Comparison of ENCODE assay signal across 23 cellular contexts in genomic region chr10:133444342-133445267, GRCh38. TPM values are rescaled to one million over a fixed set of nuclear protein-coding genes. Genes with fewer than 3 reads are reported as not detected.
DNase-seq lines count a peak whose midpoint lies in the region; ATAC-seq and TF ChIP-seq lines count a peak whose summit lies in the region.
"Had no signal": no experiment of that assay in that cellular context is flagged by ENCODE, and none has a peak within 500 bp of the region (broad histone marks: within the 10 kb centered on the region; RNA-seq: fewer than 3 reads in every experiment).

No MANE protein-coding gene starts in this region.

- H3K4me3 ChIP-seq in neuronal stem cell (ENCODE audit: low read length in 2 of 2), result peak overlapping the region in 1 of 2 donors; percentile 30
- H3K4me3 ChIP-seq: MG63, SJCRH30 had no signal

- H3K4me3 Mint-ChIP-seq in WTC11, result no peak overlapping the region

- H3K18ac ChIP-seq in neuronal stem cell (ENCODE audit: low read length), result no peak overlapping the region

- H3K27ac ChIP-seq in neuronal stem cell (replicated peaks; ENCODE audit: low read length), result no peak overlapping the region
- H3K27ac ChIP-seq: C4-2B, RWPE1, SJCRH30 had no signal

- H4K91ac ChIP-seq in neuronal stem cell (ENCODE audit: low read depth, low read length, poor library complexity), result no peak overlapping the region

- H3K79me1 ChIP-seq in neuronal stem cell (ENCODE audit: low read depth, low read length), result peaks cover 3% of the 10 kb centered on the region

- DNase-seq in 8988T (peak; percentile 12), D341Med (ENCODE audit: low spot score) (peak; percentile 3), neuronal stem cell (ENCODE audit: low spot score) (no peak), NCI-H526 (lab: John Stamatoyannopoulos, UW) (no peak), WTC11 (ENCODE audit: low spot score) (no peak)
- no peak for DNase-seq in activated CD8-positive, alpha-beta memory T cell treated with anti-CD3 and anti-CD28 coated beads for 24 hours
- DNase-seq: AML-193, DND-41, Kasumi-1, MG63, NCI-H1048, NCI-H1436, NCI-H1930, NCI-H226, NCI-H524, PC-3, SJCRH30 had no signal

- H3K36me3 Mint-ChIP-seq in WTC11, result peaks cover 62% of the 10 kb centered on the region

- H3K9ac ChIP-seq in neuronal stem cell (ENCODE audit: low read depth, low read length, poor library complexity), result peak overlapping the region; percentile 84

- H3K27ac Mint-ChIP-seq in WTC11, result no peak overlapping the region

- H2AK5ac ChIP-seq in neuronal stem cell (ENCODE audit: low read depth, low read length), result no peak overlapping the region

- H3K9me3 ChIP-seq in neuronal stem cell (replicated peaks in 1 of 2; ENCODE audit: control insufficient read depth in 2 of 2, insufficient read depth in 1 of 2, low read depth in 1 of 2, low read length in 2 of 2), result peaks cover 0 to 58% of the 10 kb centered on the region in 2 donors
- H3K9me3 ChIP-seq: SJCRH30 had no signal

- H3K4me2 ChIP-seq in neuronal stem cell (ENCODE audit: insufficient read depth, low read length, poor library complexity, severe bottlenecking), result no peak overlapping the region

- H2BK5ac ChIP-seq in neuronal stem cell (ENCODE audit: low read length), result no peak overlapping the region

- no CpG with 5 or more reads among the region's 12 CpGs for whole genome bisulfite sequencing in neuronal stem cell (ENCODE audit: extremely low coverage in 2 of 2, insufficient read length in 2 of 2, insufficient replicate concordance in 1 of 2), 2 donors

- H3K27me3 ChIP-seq in neuronal stem cell (ENCODE audit: control insufficient read depth in 3 of 3, insufficient read depth in 3 of 3, low read depth in 1 of 3, low read length in 3 of 3), result no peaks in the 10 kb centered on the region
- H3K27me3 ChIP-seq: MG63, SJCRH30 had no signal

- CTCF ChIA-PET in WTC11 (lab: Charles Lee), result no interaction called here

- H3K4me1 ChIP-seq in neuronal stem cell (ENCODE audit: control insufficient read depth in 2 of 2, insufficient read depth in 1 of 2, low read depth in 1 of 2, low read length in 2 of 2), result no peaks in the 10 kb centered on the region
- H3K4me1 ChIP-seq: SJCRH30 had no signal

- peaks cover 68% of the 10 kb centered on the region for H3K9me3 Mint-ChIP-seq in WTC11

- no peak overlapping the region for H2AFZ ChIP-seq in neuronal stem cell (ENCODE audit: low read length)

- no peak overlapping the region for H2BK15ac ChIP-seq in neuronal stem cell (ENCODE audit: low read length)

- H3K27me3 Mint-ChIP-seq in WTC11 (ENCODE audit: low read depth), result peaks cover 19% of the 10 kb centered on the region

- no peak overlapping the region for H4K8ac ChIP-seq in neuronal stem cell (ENCODE audit: low read depth, low read length)

- no peak overlapping the region for H2BK120ac ChIP-seq in neuronal stem cell (ENCODE audit: low read depth, low read length)

- no peaks in the 10 kb centered on the region for H3K36me3 ChIP-seq in neuronal stem cell (replicated peaks in 1 of 2; ENCODE audit: control insufficient read depth in 2 of 2, insufficient read depth in 2 of 2, low read length in 2 of 2)
- H3K36me3 ChIP-seq: SJCRH30 had no signal

- no peak overlapping the region for H3K23ac ChIP-seq in neuronal stem cell (ENCODE audit: low read depth, low read length, poor library complexity)

- POLR2A ChIA-PET in WTC11 (lab: Charles Lee), result no interaction called here

- H2BK12ac ChIP-seq in neuronal stem cell (ENCODE audit: low read length), result no peak overlapping the region

- no peak overlapping the region for H3K14ac ChIP-seq in neuronal stem cell (ENCODE audit: low read length)

- no peak for TF ChIP-seq CTCF in WTC11 (IDR thresholded peaks at IDR 0.05)

- H3K4ac ChIP-seq in neuronal stem cell (ENCODE audit: low read length), result no peak overlapping the region

- peak; percentile 18 for ATAC-seq in esophagus mucosa
- ATAC-seq in HG03280 (IDR thresholded peaks at IDR 0.05; ENCODE audit: unreplicated experiment), result no peak
- no peak for ATAC-seq in WTC11
- ATAC-seq: HCT116, PC-3 had no signal

- H3K4me1 Mint-ChIP-seq in WTC11, result no peaks in the 10 kb centered on the region

TF ChIP-seq in WTC11, 78 proteins besides CTCF, POLR2A, EP300 and RAD21 (continues in another document):
- TF ChIP-seq ZNF423 (CRISPR knock-in tag; IDR thresholded peaks at IDR 0.05) (no peak), NR1H2 (CRISPR knock-in tag; IDR thresholded peaks at IDR 0.05) (no peak), JUN (CRISPR knock-in tag; IDR thresholded peaks at IDR 0.05) (no peak), MYBL2 (CRISPR knock-in tag; IDR thresholded peaks at IDR 0.05) (no peak), CDX4 (CRISPR knock-in tag; IDR thresholded peaks at IDR 0.05; ENCODE audit: borderline replicate concordance) (no peak), SMAD3 (CRISPR knock-in tag; IDR thresholded peaks at IDR 0.05; ENCODE audit: borderline replicate concordance) (no peak), FOXK1 (CRISPR knock-in tag; IDR thresholded peaks at IDR 0.05) (no peak)
- TF ChIP-seq, protein P1, sequence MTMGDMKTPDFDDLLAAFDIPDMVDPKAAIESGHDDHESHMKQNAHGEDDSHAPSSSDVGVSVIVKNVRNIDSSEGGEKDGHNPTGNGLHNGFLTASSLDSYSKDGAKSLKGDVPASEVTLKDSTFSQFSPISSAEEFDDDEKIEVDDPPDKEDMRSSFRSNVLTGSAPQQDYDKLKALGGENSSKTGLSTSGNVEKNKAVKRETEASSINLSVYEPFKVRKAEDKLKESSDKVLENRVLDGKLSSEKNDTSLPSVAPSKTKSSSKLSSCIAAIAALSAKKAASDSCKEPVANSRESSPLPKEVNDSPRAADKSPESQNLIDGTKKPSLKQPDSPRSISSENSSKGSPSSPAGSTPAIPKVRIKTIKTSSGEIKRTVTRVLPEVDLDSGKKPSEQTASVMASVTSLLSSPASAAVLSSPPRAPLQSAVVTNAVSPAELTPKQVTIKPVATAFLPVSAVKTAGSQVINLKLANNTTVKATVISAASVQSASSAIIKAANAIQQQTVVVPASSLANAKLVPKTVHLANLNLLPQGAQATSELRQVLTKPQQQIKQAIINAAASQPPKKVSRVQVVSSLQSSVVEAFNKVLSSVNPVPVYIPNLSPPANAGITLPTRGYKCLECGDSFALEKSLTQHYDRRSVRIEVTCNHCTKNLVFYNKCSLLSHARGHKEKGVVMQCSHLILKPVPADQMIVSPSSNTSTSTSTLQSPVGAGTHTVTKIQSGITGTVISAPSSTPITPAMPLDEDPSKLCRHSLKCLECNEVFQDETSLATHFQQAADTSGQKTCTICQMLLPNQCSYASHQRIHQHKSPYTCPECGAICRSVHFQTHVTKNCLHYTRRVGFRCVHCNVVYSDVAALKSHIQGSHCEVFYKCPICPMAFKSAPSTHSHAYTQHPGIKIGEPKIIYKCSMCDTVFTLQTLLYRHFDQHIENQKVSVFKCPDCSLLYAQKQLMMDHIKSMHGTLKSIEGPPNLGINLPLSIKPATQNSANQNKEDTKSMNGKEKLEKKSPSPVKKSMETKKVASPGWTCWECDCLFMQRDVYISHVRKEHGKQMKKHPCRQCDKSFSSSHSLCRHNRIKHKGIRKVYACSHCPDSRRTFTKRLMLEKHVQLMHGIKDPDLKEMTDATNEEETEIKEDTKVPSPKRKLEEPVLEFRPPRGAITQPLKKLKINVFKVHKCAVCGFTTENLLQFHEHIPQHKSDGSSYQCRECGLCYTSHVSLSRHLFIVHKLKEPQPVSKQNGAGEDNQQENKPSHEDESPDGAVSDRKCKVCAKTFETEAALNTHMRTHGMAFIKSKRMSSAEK (CRISPR knock-in tag; IDR thresholded peaks at IDR 0.05; ENCODE audit: borderline replicate concordance), result no peak
- TF ChIP-seq, protein P2, sequence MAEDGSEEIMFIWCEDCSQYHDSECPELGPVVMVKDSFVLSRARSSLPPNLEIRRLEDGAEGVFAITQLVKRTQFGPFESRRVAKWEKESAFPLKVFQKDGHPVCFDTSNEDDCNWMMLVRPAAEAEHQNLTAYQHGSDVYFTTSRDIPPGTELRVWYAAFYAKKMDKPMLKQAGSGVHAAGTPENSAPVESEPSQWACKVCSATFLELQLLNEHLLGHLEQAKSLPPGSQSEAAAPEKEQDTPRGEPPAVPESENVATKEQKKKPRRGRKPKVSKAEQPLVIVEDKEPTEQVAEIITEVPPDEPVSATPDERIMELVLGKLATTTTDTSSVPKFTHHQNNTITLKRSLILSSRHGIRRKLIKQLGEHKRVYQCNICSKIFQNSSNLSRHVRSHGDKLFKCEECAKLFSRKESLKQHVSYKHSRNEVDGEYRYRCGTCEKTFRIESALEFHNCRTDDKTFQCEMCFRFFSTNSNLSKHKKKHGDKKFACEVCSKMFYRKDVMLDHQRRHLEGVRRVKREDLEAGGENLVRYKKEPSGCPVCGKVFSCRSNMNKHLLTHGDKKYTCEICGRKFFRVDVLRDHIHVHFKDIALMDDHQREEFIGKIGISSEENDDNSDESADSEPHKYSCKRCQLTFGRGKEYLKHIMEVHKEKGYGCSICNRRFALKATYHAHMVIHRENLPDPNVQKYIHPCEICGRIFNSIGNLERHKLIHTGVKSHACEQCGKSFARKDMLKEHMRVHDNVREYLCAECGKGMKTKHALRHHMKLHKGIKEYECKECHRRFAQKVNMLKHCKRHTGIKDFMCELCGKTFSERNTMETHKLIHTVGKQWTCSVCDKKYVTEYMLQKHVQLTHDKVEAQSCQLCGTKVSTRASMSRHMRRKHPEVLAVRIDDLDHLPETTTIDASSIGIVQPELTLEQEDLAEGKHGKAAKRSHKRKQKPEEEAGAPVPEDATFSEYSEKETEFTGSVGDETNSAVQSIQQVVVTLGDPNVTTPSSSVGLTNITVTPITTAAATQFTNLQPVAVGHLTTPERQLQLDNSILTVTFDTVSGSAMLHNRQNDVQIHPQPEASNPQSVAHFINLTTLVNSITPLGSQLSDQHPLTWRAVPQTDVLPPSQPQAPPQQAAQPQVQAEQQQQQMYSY (CRISPR knock-in tag; IDR thresholded peaks at IDR 0.05), result no peak

RNA-seq across cellular contexts. Expression of gene SCART1, which starts 9.1 kb away (rescaled TPM):
- total RNA-seq in esophagus mucosa (0.56 TPM), WTC11 (2021) (0.57 to 1.2 TPM (median 1.1 TPM) in 3 replicates)
- polyA plus RNA-seq in neuronal stem cell (2013, experiment 1 of 2), result 0.56 TPM
- 0.46 TPM for polyA plus RNA-seq in neuronal stem cell (2013, experiment 2 of 2)

RNA-seq across cellular contexts. Expression of gene SPRN, which starts 20.2 kb away (rescaled TPM):
- 0.12 TPM for total RNA-seq in esophagus mucosa
- polyA plus RNA-seq in neuronal stem cell (2013, experiment 1 of 2), result 0.52 TPM
- 0.53 TPM for polyA plus RNA-seq in neuronal stem cell (2013, experiment 2 of 2)
- total RNA-seq in WTC11 (2021), result 0.27 to 0.59 TPM (median 0.32 TPM) in 3 replicates
- total RNA-seq: G401, PC-3, SJCRH30 had no signal

RNA-seq across cellular contexts. Expression of gene MTG1, which starts 50.6 kb away (rescaled TPM):
- 35.2 TPM for total RNA-seq in esophagus mucosa
- 15.5 TPM for polyA plus RNA-seq in neuronal stem cell (2013, experiment 1 of 2)
- polyA plus RNA-seq in neuronal stem cell (2013, experiment 2 of 2), result 15.8 TPM
- total RNA-seq in WTC11 (2021), result 51.8 to 63.0 TPM (median 53.0 TPM) in 3 replicates

Comparison
In these comparisons a context has a peak if more than half of its experiments do, and no peak if none do; other contexts are left out.
1. DNase-seq: peak in 8988T (single experiment) and D341Med (single experiment); none in neuronal stem cell (single experiment), activated CD8-positive, alpha-beta memory T cell treated with anti-CD3 and anti-CD28 coated beads for 24 hours (single experiment), NCI-H526 (0 of 2) and WTC11 (single experiment).